In the genomic region with DNA sequence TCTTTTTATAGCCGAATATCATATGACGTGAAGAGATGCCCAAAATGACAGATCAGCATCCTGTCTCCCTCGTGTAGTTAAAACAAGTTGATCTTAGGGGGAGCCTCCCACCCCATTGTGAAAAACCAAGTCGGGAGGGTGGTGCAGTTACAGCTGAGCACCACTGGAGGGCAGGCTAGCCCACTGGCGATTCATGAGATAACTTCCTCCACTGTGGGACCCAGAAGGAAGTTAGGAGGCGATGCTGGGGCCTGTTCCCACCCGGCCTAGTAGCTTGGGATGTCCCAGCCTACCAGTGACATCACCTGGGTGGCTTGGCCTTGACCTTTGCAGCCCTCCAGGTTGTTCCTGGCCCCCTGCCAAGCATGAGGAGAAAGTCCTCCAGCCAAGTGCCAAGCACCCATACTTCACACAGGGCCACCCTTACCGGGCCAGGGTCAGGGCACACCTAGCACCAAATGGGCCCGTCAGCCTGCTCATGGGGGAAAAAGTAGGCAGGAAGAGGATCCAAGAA, we compare ENCODE assay signal across 8 cellular contexts. TPM values are rescaled to one million over a fixed set of nuclear protein-coding genes. Genes with fewer than 3 reads are reported as not detected.
DNase-seq lines count a peak whose midpoint lies in the region; ATAC-seq and TF ChIP-seq lines count a peak whose summit lies in the region.

No MANE protein-coding gene starts in this region.

- in situ Hi-C loops in HAP-1 (cut with MboI; ENCODE audit: low sequenced_read_pairs) = loop anchor here (10.0 kb wide), 1 partner anchor 330 kb away; no protein-coding TSS in a partner anchor

- H3K9me3 ChIP-seq in HAP-1 = no peaks in the 10 kb centered on the region

- TF ChIP-seq CTCF in lower leg skin (IDR thresholded peaks at IDR 0.05) = peak in 1 of 3 donors; percentile 87

- intact Hi-C loops in lower leg skin (cut with DNase I; ENCODE audit: low total_unique reads) = loop anchor here (10.0 kb wide), 1 partner anchor 340 kb away; no protein-coding TSS in a partner anchor

- TF ChIP-seq POLR2A in lower leg skin (IDR thresholded peaks at IDR 0.05) = no peak

- DNase-seq in COLO668 (lab: John Stamatoyannopoulos, UW; ENCODE audit: unreplicated experiment) = peak; percentile 65
- peak; percentile 50 to 80 for DNase-seq in HAP-1 (ENCODE audit: low spot score in 2 of 2)
- DNase-seq in NCI-H2227 (lab: John Stamatoyannopoulos, UW; ENCODE audit: unreplicated experiment) = peak; percentile 74
- peak; percentile 71 for DNase-seq in activated CD4-positive, alpha-beta T cell treated with anti-CD3 and anti-CD28 coated beads, Interleukin-2, amount 50 U/mL, for 1 hour
- peak; percentile 64 for DNase-seq in dedifferentiated amniotic fluid mesenchymal stem cell (ENCODE audit: extremely low spot score)
- peak; percentile 67 to 94 for DNase-seq in lower leg skin (ENCODE audit: low spot score in 2 of 2)
- DNase-seq in stimulated activated CD8-positive, alpha-beta memory T cell treated with anti-CD3 and anti-CD28 coated beads, Interleukin-12 subunit alpha, Interleukin-12 subunit beta, amount 100 ng/mL, for 1 hour (ENCODE audit: low read depth) = peak; percentile 57

- H3K36me3 ChIP-seq in HAP-1 (replicated peaks) = no peaks in the 10 kb centered on the region

- H3K4me3 ChIP-seq in HAP-1 (no peak overlapping the region), lower leg skin (ENCODE audit: low read depth, poor library complexity, severe bottlenecking) (no peak overlapping the region)

- ATAC-seq in GM19324 (IDR thresholded peaks at IDR 0.05; ENCODE audit: low FRiP score, unreplicated experiment) = no peak

- WGBS in lower leg skin, 2 donors = 4 to 15% methylated on average over 9 of the region's 9 CpGs

- H3K4me1 ChIP-seq in HAP-1 = peaks cover 5% of the 10 kb centered on the region

- H3K27me3 ChIP-seq in HAP-1 (ENCODE audit: low read depth) = no peaks in the 10 kb centered on the region

RNA-seq across cellular contexts. Expression of gene CPNE2, which starts 8.1 kb away (rescaled TPM):
- total RNA-seq in lower leg skin = 10 to 100 TPM; 12.5 to 18.9 (median 14.9) TPM
